In the genomic region with DNA sequence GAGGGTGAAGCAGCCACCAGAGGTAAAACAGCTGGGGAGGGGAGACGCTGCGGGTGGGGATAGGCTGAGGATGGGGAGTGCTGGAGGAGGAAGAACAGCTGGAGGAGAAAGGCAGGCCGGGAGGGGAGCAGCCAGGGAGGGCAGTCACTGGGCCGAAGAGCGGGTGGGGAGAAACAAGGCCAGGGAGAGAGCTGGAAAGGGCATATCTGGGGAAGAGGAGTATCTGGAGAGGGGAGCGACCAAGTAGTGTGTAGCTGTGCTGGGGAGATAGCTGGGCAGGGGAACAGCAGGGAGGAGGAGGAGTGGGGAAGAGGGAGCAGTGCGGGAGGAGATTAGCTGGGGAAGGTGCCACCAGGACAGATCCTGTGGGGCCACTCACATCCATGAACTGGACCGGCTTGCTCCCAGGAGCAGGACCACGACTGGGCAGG, we compare ENCODE assay signal across 11 cellular contexts. TPM values are rescaled to one million over a fixed set of nuclear protein-coding genes. Genes with fewer than 3 reads are reported as not detected.
DNase-seq lines count a peak whose midpoint lies in the region; ATAC-seq and TF ChIP-seq lines count a peak whose summit lies in the region.
"Had no signal": no experiment of that assay in that cellular context is flagged by ENCODE, and none has a peak within 500 bp of the region (broad histone marks: within the 10 kb centered on the region; RNA-seq: fewer than 3 reads in every experiment).

No MANE protein-coding gene starts in this region.

- no peak overlapping the region for H3K9ac ChIP-seq in fibroblast of lung (ENCODE audit: insufficient read depth, low read length)

- peak overlapping the region; percentile 97 for H3K4me3 Mint-ChIP-seq in activated T-cell treated with anti-CD3 and anti-CD28 coated beads, Interleukin-2, amount 50 U/mL, for 4 hours
- H3K4me3 Mint-ChIP-seq in T-cell, result peak overlapping the region in 2 of 3 donors; percentile 88 to 93

- ATAC-seq in activated T-cell treated with anti-CD3 and anti-CD28 coated beads, Interleukin-2, amount 50 U/mL, for 4 hours, result no peak
- no peak for ATAC-seq in T-cell (replicated peaks in 1 of 4)
- ATAC-seq: left lobe of liver had no signal

- 69 to 85% (median 78%) methylated on average over 8 to 9 of the region's 9 CpGs for whole genome bisulfite sequencing in spleen, 5 donors

- H3K27me3 Mint-ChIP-seq in activated T-cell treated with anti-CD3 and anti-CD28 coated beads, Interleukin-2, amount 50 U/mL, for 4 hours (ENCODE audit: low read depth), result no peaks in the 10 kb centered on the region
- peaks cover 0 to 7% of the 10 kb centered on the region in 2 donors for H3K27me3 Mint-ChIP-seq in T-cell

- no peak for DNase-seq in activated T-cell treated with anti-CD3 and anti-CD28 coated beads, Interleukin-2, amount 50 U/mL, for 4 hours
- DNase-seq in activated T-cell treated with anti-CD3 and anti-CD28 coated beads, Interleukin-2, amount 50 U/mL, for 48 hours, result no peak
- DNase-seq in T-cell (no peak), fibroblast of lung (ENCODE audit: low read depth in 2 of 2) (peak in 1 of 2 donors; percentile 70), spleen (peak; percentile 59), midbrain (lab: John Stamatoyannopoulos, UW) (no peak), NCI-H2196 (lab: John Stamatoyannopoulos, UW; ENCODE audit: unreplicated experiment) (no peak), Ammon's horn (ENCODE audit: low spot score) (no peak)
- DNase-seq: NCI-H1694 had no signal

- no peak overlapping the region for H2AFZ ChIP-seq in fibroblast of lung (ENCODE audit: low read length)

- H3K36me3 ChIP-seq in fibroblast of lung (ENCODE audit: control insufficient read depth, insufficient read depth, low read length), result no peaks in the 10 kb centered on the region
- peaks cover 0 to 3% (median 0%) of the 10 kb centered on the region in 6 donors for H3K36me3 ChIP-seq in spleen

- H3K27ac Mint-ChIP-seq in T-cell, result peak overlapping the region in 1 of 2 donors; percentile 28

- H3K4me3 ChIP-seq in fibroblast of lung (replicated peaks in 1 of 4; ENCODE audit: control extremely low read depth in 1 of 4, insufficient read depth in 1 of 4, low read depth in 3 of 4, low read length in 4 of 4) (peak overlapping the region in 3 of 4 experiments; percentile 38 to 67 (median 56)), spleen (peak overlapping the region in 2 of 8 donors; percentile 47 to 67)

- peaks cover 22% of the 10 kb centered on the region for H3K36me3 Mint-ChIP-seq in activated T-cell treated with anti-CD3 and anti-CD28 coated beads, Interleukin-2, amount 50 U/mL, for 4 hours (ENCODE audit: insufficient read depth)
- H3K36me3 Mint-ChIP-seq in T-cell, result peaks cover 13% of the 10 kb centered on the region

- H3K4me1 ChIP-seq in fibroblast of lung (ENCODE audit: control insufficient read depth, extremely low read depth, insufficient read depth, low read length) (peaks cover 2% of the 10 kb centered on the region), spleen (peaks cover 0 to 22% (median 2%) of the 10 kb centered on the region in 6 donors)

- H3K27me3 ChIP-seq in fibroblast of lung (ENCODE audit: control insufficient read depth, insufficient read depth, low read length) (no peaks in the 10 kb centered on the region), spleen (replicated peaks in 1 of 7) (peaks cover 0 to 5% (median 0%) of the 10 kb centered on the region in 7 donors)

- no peaks in the 10 kb centered on the region for H3K9me3 Mint-ChIP-seq in activated T-cell treated with anti-CD3 and anti-CD28 coated beads, Interleukin-2, amount 50 U/mL, for 4 hours
- H3K9me3 Mint-ChIP-seq in T-cell, result no peaks in the 10 kb centered on the region

- H3K27ac ChIP-seq in fibroblast of lung (ENCODE audit: insufficient read depth, low read length) (no peak overlapping the region), spleen (no peak overlapping the region)
- H3K27ac ChIP-seq: C4-2B had no signal

- no peaks in the 10 kb centered on the region for H3K9me3 ChIP-seq in fibroblast of lung (ENCODE audit: control insufficient read depth, insufficient read depth, low read depth, low read length)
- no peaks in the 10 kb centered on the region for H3K9me3 ChIP-seq in spleen

- peak overlapping the region; percentile 51 for H3K4me2 ChIP-seq in fibroblast of lung (ENCODE audit: extremely low read depth, insufficient read depth, low read length)

- TF ChIP-seq POLR2A in spleen (IDR thresholded peaks at IDR 0.05), result no peak

- peaks cover 24% of the 10 kb centered on the region for H3K4me1 Mint-ChIP-seq in activated T-cell treated with anti-CD3 and anti-CD28 coated beads, Interleukin-2, amount 50 U/mL, for 4 hours (ENCODE audit: low read depth)
- peaks cover 13 to 36% (median 28%) of the 10 kb centered on the region in 3 donors for H3K4me1 Mint-ChIP-seq in T-cell

- TF ChIP-seq CTCF in fibroblast of lung (conservative IDR thresholded peaks at IDR 0.05 in 1 of 2, IDR thresholded peaks at IDR 0.05 in 1 of 2; ENCODE audit: low read depth in 1 of 2, low read length in 2 of 2) (no peak), spleen (IDR thresholded peaks at IDR 0.05 in 8 of 11, conservative IDR thresholded peaks at IDR 0.05 in 3 of 11) (no peak)

- no peaks in the 10 kb centered on the region for H3K79me2 ChIP-seq in fibroblast of lung (ENCODE audit: control insufficient read depth, insufficient read depth, low read length)

- H4K20me1 ChIP-seq in fibroblast of lung (ENCODE audit: control insufficient read depth, extremely low read depth, insufficient read depth, low read length), result no peaks in the 10 kb centered on the region

- POLR2A ChIA-PET in T-cell (lab: Charles Lee), result no interaction called here

- CTCF ChIA-PET in T-cell (lab: Charles Lee), result no interaction called here

- intact Hi-C loops in spleen (cut with DNase I; ENCODE audit: low total_unique reads), result no loop called here

RNA-seq across cellular contexts. Expression of gene SLC38A5, which starts 2.7 kb away (rescaled TPM):
- total RNA-seq in activated T-cell treated with anti-CD3 and anti-CD28 coated beads, Interleukin-2, amount 50 U/mL, for 4 hours, result 100 to 1,000 TPM; 247 to 282 (median 271) TPM
- total RNA-seq in T-cell (10 to 100 TPM; 18.0 to 37.0 (median 26.5) TPM), fibroblast of lung (21.5 and 21.8 TPM in 2 replicates), spleen (10 to 100 TPM; 11.3 to 57.4 (median 21.1) TPM)
- polyA plus RNA-seq in fibroblast of lung (8.3 and 35.0 TPM in 2 replicates), spleen (10 to 100 TPM; 20.2 to 30.4 (median 23.5) TPM)
- 6.9 and 34.3 TPM in 2 replicates for polyA plus RNA-seq in fibroblast of lung (2012)
- 22.3 and 167 TPM in 2 replicates for polyA minus RNA-seq in fibroblast of lung (ENCODE audit: low replicate concordance)

RNA-seq across cellular contexts. Expression of gene FTSJ1, which starts 8.7 kb away (rescaled TPM):
- 100 to 1,000 TPM; 130 to 147 (median 134) TPM for total RNA-seq in activated T-cell treated with anti-CD3 and anti-CD28 coated beads, Interleukin-2, amount 50 U/mL, for 4 hours
- total RNA-seq in T-cell, result 10 to 100 TPM; 51.4 to 64.9 (median 56.8) TPM
- 22.6 and 29.4 TPM in 2 replicates for total RNA-seq in fibroblast of lung
- polyA plus RNA-seq in fibroblast of lung, result 30.2 and 38.0 TPM in 2 replicates
- polyA plus RNA-seq in fibroblast of lung (2012), result 41.1 and 54.5 TPM in 2 replicates
- polyA minus RNA-seq in fibroblast of lung (ENCODE audit: low replicate concordance), result 84.7 and 94.8 TPM in 2 replicates
- 10 to 100 TPM; 27.1 to 58.6 (median 38.5) TPM for total RNA-seq in spleen
- 10 to 100 TPM; 36.6 to 47.4 (median 41.0) TPM for polyA plus RNA-seq in spleen

RNA-seq across cellular contexts. Expression of gene PORCN, which starts 41.4 kb away (rescaled TPM):
- total RNA-seq in activated T-cell treated with anti-CD3 and anti-CD28 coated beads, Interleukin-2, amount 50 U/mL, for 4 hours, result 1 to 10 TPM; 7.5 to 10.0 (median 9.4) TPM
- total RNA-seq in T-cell, result 10 to 100 TPM; 16.8 to 21.7 (median 18.6) TPM
- 6.2 and 11.4 TPM in 2 replicates for total RNA-seq in fibroblast of lung
- 5.4 and 6.0 TPM in 2 replicates for polyA plus RNA-seq in fibroblast of lung
- 7.1 and 9.9 TPM in 2 replicates for polyA plus RNA-seq in fibroblast of lung (2012)
- polyA minus RNA-seq in fibroblast of lung (ENCODE audit: low replicate concordance), result 29.7 and 53.0 TPM in 2 replicates
- total RNA-seq in spleen, result 10 to 100 TPM in 5 of 7 donors, 1 to 10 TPM in 2; 9.8 to 20.8 (median 14.2) TPM
- 1 to 10 TPM; 5.0 to 8.8 (median 7.3) TPM for polyA plus RNA-seq in spleen

RNA-seq across cellular contexts. Expression of gene EBP, which starts 54.3 kb away (rescaled TPM):
- 100 to 1,000 TPM in 2 of 3 donors, 10 to 100 TPM in 1; 87.0 to 113 (median 106) TPM for total RNA-seq in activated T-cell treated with anti-CD3 and anti-CD28 coated beads, Interleukin-2, amount 50 U/mL, for 4 hours
- 10 to 100 TPM; 41.1 to 60.4 (median 46.1) TPM for total RNA-seq in T-cell
- 30.8 and 93.5 TPM in 2 replicates for total RNA-seq in fibroblast of lung
- 61.0 and 68.2 TPM in 2 replicates for polyA plus RNA-seq in fibroblast of lung
- 73.9 and 90.6 TPM in 2 replicates for polyA plus RNA-seq in fibroblast of lung (2012)
- 224 and 291 TPM in 2 replicates for polyA minus RNA-seq in fibroblast of lung (ENCODE audit: low replicate concordance)
- 10 to 100 TPM; 25.1 to 36.3 (median 32.0) TPM for total RNA-seq in spleen
- 10 to 100 TPM; 46.4 to 62.3 (median 57.8) TPM for polyA plus RNA-seq in spleen

RNA-seq across cellular contexts. Expression of gene SSX4B, which starts 55.6 kb away (rescaled TPM):
- total RNA-seq in activated T-cell treated with anti-CD3 and anti-CD28 coated beads, Interleukin-2, amount 50 U/mL, for 4 hours, result not detected
- total RNA-seq in T-cell, result not detected
- total RNA-seq in fibroblast of lung, result not detected in 2 replicates
- polyA plus RNA-seq in fibroblast of lung, result not detected in 2 replicates
- polyA plus RNA-seq in fibroblast of lung (2012), result not detected in 2 replicates
- 2.0 TPM in 1 of 2 replicates, not detected in the other for polyA minus RNA-seq in fibroblast of lung (ENCODE audit: low replicate concordance)
- not detected for total RNA-seq in spleen
- polyA plus RNA-seq in spleen, result not detected
- total RNA-seq: left lobe of liver had no signal

Comparison
In these comparisons a context has a peak if more than half of its experiments do, and no peak if none do; other contexts are left out.
1. RNA of gene SLC38A5, which starts 2.7 kb away (total RNA-seq): 247 to 282 TPM in activated T-cell treated with anti-CD3 and anti-CD28 coated beads, Interleukin-2, amount 50 U/mL, for 4 hours; 18.0 to 37.0 TPM in T-cell, 21.5 to 21.8 TPM in fibroblast of lung and 11.3 to 57.4 TPM in spleen; every median in the first group is over 4 times any median in the second.